ENCODE assay signal across 1 cellular context in the genomic region with DNA sequence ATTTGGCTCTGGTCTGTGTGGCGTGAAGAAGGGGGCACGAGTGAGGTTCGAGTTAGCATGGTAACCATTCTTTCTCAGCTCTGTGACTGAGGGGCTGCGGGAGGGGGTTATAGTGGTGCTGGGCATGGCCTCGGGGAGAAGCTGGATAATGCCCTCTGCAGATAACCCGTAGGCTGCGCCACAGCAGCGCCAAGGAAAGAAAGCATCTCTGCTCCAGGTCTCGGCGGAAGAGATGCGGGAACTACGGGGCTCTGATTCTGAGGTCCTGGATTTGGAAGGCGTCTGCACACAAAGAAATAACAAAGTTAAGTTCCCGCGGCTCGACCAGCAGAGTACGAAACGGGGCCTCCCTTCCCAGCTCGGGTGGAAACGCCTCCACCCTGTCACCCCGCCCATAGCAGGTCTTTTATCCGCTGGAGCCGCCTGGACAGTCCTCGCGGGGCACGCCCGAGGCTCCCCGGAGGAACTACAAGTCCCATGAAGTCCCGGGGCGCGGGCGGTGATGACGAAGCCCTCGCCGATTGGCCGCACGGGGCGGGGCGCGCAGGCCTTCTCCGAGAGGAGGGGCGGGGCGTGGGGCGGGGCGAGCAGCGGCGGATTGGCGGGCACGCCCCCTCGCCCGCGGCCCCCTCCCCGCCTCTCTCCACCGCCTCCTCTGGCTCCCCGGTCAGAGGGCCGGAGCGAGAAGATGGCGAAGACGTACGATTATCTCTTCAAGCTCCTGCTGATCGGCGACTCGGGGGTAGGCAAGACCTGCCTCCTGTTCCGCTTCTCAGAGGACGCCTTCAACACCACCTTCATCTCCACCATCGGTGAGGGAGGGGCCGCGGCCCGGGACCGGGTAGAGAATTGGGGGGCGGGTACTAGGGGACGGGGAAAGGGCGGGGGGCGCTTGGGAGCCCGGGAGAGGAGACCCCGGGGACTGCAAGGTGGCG.
TF ChIP-seq lines count a peak whose summit lies in the region.

RAB8B (plus strand) TSS at position 670 of the 935 bp plus-strand sequence; CDS start at position 689, 19 bp downstream.

TF ChIP-seq in HepG2, 621 proteins besides CTCF, POLR2A, EP300 and RAD21 (continued from another document and continues in another):
- TF ChIP-seq, protein P1, sequence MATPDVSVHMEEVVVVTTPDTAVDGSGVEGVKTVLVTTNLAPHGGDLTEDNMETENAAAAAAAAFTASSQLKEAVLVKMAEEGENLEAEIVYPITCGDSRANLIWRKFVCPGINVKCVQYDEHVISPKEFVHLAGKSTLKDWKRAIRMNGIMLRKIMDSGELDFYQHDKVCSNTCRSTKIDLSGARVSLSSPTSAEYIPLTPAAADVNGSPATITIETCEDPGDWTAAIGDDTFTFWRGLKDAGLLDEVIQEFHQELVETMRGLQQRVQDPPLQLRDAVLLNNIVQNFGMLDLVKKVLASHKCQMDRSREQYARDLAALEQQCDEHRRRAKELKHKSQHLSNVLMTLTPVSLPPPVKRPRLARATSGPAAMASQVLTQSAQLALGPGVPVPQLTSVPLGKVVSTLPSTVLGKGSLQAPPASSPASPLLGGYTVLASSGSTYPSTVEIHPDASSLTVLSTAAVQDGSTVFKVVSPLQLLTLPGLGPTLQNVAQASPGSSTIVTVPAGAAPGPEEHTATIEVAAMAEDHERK (CRISPR knock-in tag; IDR thresholded peaks at IDR 0.05; ENCODE audit: low read depth) = peak; percentile 37; the same call in 1 of the 2 replicates
- TF ChIP-seq, protein P2, sequence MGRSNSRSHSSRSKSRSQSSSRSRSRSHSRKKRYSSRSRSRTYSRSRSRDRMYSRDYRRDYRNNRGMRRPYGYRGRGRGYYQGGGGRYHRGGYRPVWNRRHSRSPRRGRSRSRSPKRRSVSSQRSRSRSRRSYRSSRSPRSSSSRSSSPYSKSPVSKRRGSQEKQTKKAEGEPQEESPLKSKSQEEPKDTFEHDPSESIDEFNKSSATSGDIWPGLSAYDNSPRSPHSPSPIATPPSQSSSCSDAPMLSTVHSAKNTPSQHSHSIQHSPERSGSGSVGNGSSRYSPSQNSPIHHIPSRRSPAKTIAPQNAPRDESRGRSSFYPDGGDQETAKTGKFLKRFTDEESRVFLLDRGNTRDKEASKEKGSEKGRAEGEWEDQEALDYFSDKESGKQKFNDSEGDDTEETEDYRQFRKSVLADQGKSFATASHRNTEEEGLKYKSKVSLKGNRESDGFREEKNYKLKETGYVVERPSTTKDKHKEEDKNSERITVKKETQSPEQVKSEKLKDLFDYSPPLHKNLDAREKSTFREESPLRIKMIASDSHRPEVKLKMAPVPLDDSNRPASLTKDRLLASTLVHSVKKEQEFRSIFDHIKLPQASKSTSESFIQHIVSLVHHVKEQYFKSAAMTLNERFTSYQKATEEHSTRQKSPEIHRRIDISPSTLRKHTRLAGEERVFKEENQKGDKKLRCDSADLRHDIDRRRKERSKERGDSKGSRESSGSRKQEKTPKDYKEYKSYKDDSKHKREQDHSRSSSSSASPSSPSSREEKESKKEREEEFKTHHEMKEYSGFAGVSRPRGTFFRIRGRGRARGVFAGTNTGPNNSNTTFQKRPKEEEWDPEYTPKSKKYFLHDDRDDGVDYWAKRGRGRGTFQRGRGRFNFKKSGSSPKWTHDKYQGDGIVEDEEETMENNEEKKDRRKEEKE (IDR thresholded peaks at IDR 0.05) = no peak
- TF ChIP-seq, protein P3, sequence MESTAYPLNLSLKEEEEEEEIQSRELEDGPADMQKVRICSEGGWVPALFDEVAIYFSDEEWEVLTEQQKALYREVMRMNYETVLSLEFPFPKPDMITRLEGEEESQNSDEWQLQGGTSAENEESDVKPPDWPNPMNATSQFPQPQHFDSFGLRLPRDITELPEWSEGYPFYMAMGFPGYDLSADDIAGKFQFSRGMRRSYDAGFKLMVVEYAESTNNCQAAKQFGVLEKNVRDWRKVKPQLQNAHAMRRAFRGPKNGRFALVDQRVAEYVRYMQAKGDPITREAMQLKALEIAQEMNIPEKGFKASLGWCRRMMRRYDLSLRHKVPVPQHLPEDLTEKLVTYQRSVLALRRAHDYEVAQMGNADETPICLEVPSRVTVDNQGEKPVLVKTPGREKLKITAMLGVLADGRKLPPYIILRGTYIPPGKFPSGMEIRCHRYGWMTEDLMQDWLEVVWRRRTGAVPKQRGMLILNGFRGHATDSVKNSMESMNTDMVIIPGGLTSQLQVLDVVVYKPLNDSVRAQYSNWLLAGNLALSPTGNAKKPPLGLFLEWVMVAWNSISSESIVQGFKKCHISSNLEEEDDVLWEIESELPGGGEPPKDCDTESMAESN (CRISPR knock-in tag; conservative IDR thresholded peaks at IDR 0.05) = peak; percentile 69; the same call in 1 of the 2 replicates
- TF ChIP-seq, protein P4, sequence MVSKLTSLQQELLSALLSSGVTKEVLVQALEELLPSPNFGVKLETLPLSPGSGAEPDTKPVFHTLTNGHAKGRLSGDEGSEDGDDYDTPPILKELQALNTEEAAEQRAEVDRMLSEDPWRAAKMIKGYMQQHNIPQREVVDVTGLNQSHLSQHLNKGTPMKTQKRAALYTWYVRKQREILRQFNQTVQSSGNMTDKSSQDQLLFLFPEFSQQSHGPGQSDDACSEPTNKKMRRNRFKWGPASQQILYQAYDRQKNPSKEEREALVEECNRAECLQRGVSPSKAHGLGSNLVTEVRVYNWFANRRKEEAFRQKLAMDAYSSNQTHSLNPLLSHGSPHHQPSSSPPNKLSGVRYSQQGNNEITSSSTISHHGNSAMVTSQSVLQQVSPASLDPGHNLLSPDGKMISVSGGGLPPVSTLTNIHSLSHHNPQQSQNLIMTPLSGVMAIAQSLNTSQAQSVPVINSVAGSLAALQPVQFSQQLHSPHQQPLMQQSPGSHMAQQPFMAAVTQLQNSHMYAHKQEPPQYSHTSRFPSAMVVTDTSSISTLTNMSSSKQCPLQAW (CRISPR knock-in tag; IDR thresholded peaks at IDR 0.05) = peak; percentile 6; the same call in 1 of the 2 replicates
- TF ChIP-seq PITX1 (CRISPR knock-in tag; IDR thresholded peaks at IDR 0.05) (peak; percentile 60; the same call in 1 of the 2 replicates), MAF1 (CRISPR knock-in tag; IDR thresholded peaks at IDR 0.05; ENCODE audit: borderline replicate concordance) (no peak), ZNF687 (CRISPR knock-in tag; IDR thresholded peaks at IDR 0.05) (peak; percentile 72), ZNF274 (CRISPR knock-in tag; IDR thresholded peaks at IDR 0.05) (no peak), CBX1 (IDR thresholded peaks at IDR 0.05; ENCODE audit: low read depth) (no peak), ZBTB7B (CRISPR knock-in tag; IDR thresholded peaks at IDR 0.05) (peak; percentile 44; the same call in 1 of the 2 replicates), KDM1A (CRISPR knock-in tag; IDR thresholded peaks at IDR 0.05) (no peak), ZNF775 (CRISPR knock-in tag; IDR thresholded peaks at IDR 0.05; ENCODE audit: borderline replicate concordance) (no peak), REPIN1 (CRISPR knock-in tag; IDR thresholded peaks at IDR 0.05; ENCODE audit: borderline replicate concordance, low read depth) (0 out of 2 replicates have a peak, but pooled peaks have one; percentile 29), ZNF644 (CRISPR knock-in tag; IDR thresholded peaks at IDR 0.05; ENCODE audit: low read depth) (no peak), ATF7-NPFF (CRISPR knock-in tag; IDR thresholded peaks at IDR 0.05; ENCODE audit: low read depth) (0 out of 2 replicates have a peak, but pooled peaks have one; percentile 17), ATM (IDR thresholded peaks at IDR 0.05; ENCODE audit: borderline replicate concordance) (no peak), NFYC (CRISPR knock-in tag; IDR thresholded peaks at IDR 0.05) (peak; percentile 87), HHEX (CRISPR knock-in tag; IDR thresholded peaks at IDR 0.05) (no peak), HINFP (CRISPR knock-in tag; IDR thresholded peaks at IDR 0.05; ENCODE audit: low read depth) (0 out of 2 replicates have a peak, but pooled peaks have one; percentile 19), IKZF4 (CRISPR knock-in tag; IDR thresholded peaks at IDR 0.05; ENCODE audit: borderline replicate concordance, low read depth, not compliant biosample characterization) (no peak)
- TF ChIP-seq, protein P5, sequence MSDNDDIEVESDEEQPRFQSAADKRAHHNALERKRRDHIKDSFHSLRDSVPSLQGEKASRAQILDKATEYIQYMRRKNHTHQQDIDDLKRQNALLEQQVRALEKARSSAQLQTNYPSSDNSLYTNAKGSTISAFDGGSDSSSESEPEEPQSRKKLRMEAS (IDR thresholded peaks at IDR 0.05) = peak; percentile 52
- TF ChIP-seq, protein P6, sequence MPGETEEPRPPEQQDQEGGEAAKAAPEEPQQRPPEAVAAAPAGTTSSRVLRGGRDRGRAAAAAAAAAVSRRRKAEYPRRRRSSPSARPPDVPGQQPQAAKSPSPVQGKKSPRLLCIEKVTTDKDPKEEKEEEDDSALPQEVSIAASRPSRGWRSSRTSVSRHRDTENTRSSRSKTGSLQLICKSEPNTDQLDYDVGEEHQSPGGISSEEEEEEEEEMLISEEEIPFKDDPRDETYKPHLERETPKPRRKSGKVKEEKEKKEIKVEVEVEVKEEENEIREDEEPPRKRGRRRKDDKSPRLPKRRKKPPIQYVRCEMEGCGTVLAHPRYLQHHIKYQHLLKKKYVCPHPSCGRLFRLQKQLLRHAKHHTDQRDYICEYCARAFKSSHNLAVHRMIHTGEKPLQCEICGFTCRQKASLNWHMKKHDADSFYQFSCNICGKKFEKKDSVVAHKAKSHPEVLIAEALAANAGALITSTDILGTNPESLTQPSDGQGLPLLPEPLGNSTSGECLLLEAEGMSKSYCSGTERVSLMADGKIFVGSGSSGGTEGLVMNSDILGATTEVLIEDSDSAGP (CRISPR knock-in tag; IDR thresholded peaks at IDR 0.05; ENCODE audit: borderline replicate concordance) = peak; percentile 25; the same call in 1 of the 2 replicates
- TF ChIP-seq, protein P7, sequence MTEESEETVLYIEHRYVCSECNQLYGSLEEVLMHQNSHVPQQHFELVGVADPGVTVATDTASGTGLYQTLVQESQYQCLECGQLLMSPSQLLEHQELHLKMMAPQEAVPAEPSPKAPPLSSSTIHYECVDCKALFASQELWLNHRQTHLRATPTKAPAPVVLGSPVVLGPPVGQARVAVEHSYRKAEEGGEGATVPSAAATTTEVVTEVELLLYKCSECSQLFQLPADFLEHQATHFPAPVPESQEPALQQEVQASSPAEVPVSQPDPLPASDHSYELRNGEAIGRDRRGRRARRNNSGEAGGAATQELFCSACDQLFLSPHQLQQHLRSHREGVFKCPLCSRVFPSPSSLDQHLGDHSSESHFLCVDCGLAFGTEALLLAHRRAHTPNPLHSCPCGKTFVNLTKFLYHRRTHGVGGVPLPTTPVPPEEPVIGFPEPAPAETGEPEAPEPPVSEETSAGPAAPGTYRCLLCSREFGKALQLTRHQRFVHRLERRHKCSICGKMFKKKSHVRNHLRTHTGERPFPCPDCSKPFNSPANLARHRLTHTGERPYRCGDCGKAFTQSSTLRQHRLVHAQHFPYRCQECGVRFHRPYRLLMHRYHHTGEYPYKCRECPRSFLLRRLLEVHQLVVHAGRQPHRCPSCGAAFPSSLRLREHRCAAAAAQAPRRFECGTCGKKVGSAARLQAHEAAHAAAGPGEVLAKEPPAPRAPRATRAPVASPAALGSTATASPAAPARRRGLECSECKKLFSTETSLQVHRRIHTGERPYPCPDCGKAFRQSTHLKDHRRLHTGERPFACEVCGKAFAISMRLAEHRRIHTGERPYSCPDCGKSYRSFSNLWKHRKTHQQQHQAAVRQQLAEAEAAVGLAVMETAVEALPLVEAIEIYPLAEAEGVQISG (CRISPR knock-in tag; IDR thresholded peaks at IDR 0.05) = peak; percentile 85
- TF ChIP-seq, protein P8, sequence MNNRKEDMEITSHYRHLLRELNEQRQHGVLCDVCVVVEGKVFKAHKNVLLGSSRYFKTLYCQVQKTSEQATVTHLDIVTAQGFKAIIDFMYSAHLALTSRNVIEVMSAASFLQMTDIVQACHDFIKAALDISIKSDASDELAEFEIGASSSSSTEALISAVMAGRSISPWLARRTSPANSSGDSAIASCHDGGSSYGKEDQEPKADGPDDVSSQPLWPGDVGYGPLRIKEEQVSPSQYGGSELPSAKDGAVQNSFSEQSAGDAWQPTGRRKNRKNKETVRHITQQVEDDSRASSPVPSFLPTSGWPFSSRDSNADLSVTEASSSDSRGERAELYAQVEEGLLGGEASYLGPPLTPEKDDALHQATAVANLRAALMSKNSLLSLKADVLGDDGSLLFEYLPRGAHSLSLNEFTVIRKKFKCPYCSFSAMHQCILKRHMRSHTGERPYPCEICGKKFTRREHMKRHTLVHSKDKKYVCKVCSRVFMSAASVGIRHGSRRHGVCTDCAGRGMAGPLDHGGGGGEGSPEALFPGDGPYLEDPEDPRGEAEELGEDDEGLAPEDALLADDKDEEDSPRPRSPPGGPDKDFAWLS (CRISPR knock-in tag; IDR thresholded peaks at IDR 0.05; ENCODE audit: borderline replicate concordance) = 0 out of 2 replicates have a peak, but pooled peaks have one; percentile 9
